In genomic region chr2:117128471-117128870, GRCh38 we compare ENCODE assay signal across 26 cellular contexts.
DNase-seq lines count a peak whose midpoint lies in the region; ATAC-seq and TF ChIP-seq lines count a peak whose summit lies in the region.
"Had no signal": no experiment of that assay in that cellular context is flagged by ENCODE, and none has a peak within 500 bp of the region (broad histone marks: within the 10 kb centered on the region; RNA-seq: fewer than 3 reads in every experiment).

No MANE protein-coding gene starts in this region.

- H4K20me1 ChIP-seq in hepatocyte (ENCODE audit: insufficient read depth, poor library complexity, severe bottlenecking): no peaks in the 10 kb centered on the region
- H4K20me1 ChIP-seq in SK-N-SH (ENCODE audit: insufficient read depth): no peaks in the 10 kb centered on the region

- no peaks in the 10 kb centered on the region for H3K9me3 Mint-ChIP-seq in Calu3 (ENCODE audit: low read depth, unreplicated experiment)
- H3K9me3 Mint-ChIP-seq in activated CD8-positive, alpha-beta memory T cell treated with anti-CD3 and anti-CD28 coated beads, Interleukin-2, amount 10 ng/mL, durations not matched to agents 7 days and 5 days (ENCODE audit: low read depth): peaks cover 8% of the 10 kb centered on the region

- no peak overlapping the region for H2BK12ac ChIP-seq in trophoblast cell (ENCODE audit: low read length)

- no peak overlapping the region for H4K8ac ChIP-seq in trophoblast cell (ENCODE audit: low read depth, low read length)

- H3K23ac ChIP-seq in trophoblast cell (ENCODE audit: low read length): no peak overlapping the region

- peak overlapping the region; percentile 66 for H2BK120ac ChIP-seq in trophoblast cell (ENCODE audit: insufficient read depth, low read length, poor library complexity)

- H3K9me3 ChIP-seq in hepatocyte (ENCODE audit: low read depth): no peaks in the 10 kb centered on the region
- H3K9me3 ChIP-seq in trophoblast cell (ENCODE audit: insufficient read depth, low read depth, low read length): no peaks in the 10 kb centered on the region
- 0 out of 2 replicates have a peak, but pooled peaks cover 2% of the 10 kb centered on the region for H3K9me3 ChIP-seq in SK-N-SH
- H3K9me3 ChIP-seq: A549, psoas muscle, tibial artery had no signal

- H3K36me3 ChIP-seq in hepatocyte (replicated peaks; ENCODE audit: insufficient read depth, low read depth) (no peaks in the 10 kb centered on the region), trophoblast cell (ENCODE audit: control insufficient read depth in 1 of 2, insufficient read depth in 2 of 2, low read length in 2 of 2) (peaks cover 2% of the 10 kb centered on the region in 2 experiments), SK-N-SH (replicated peaks in 1 of 2; ENCODE audit: control insufficient read depth in 1 of 2, insufficient read depth in 2 of 2, low read length in 1 of 2) (no peaks in the 10 kb centered on the region)
- H3K36me3 ChIP-seq: tibial artery had no signal

- peak overlapping the region; percentile 79 for H3K27ac Mint-ChIP-seq in Calu3 (ENCODE audit: unreplicated experiment)
- H3K27ac Mint-ChIP-seq in activated CD8-positive, alpha-beta memory T cell treated with anti-CD3 and anti-CD28 coated beads, Interleukin-2, amount 10 ng/mL, durations not matched to agents 7 days and 5 days: no peak overlapping the region
- H3K27ac Mint-ChIP-seq: activated CD4-positive, alpha-beta T cell treated with anti-CD3 and anti-CD28 coated beads for 36 hours; activated CD8-positive, alpha-beta T cell treated with anti-CD3 and anti-CD28 coated beads, Interleukin-2, amount 10 ng/mL, durations not matched to agents 7 days and 5 days; activated naive CD8-positive, alpha-beta T cell treated with anti-CD3 and anti-CD28 coated beads, Interleukin-2, amount 50 U/mL, for 24 hours; IgD-negative memory B cell; memory B cell; T-helper 2 cell treated with Interferon-gamma antibody and Interleukin-4, amounts not matched to agents 5 μg/mL and 100 μg/mL, for 36 hours had no signal

- H3K4me3 ChIP-seq in hepatocyte: no peak overlapping the region
- no peak overlapping the region for H3K4me3 ChIP-seq in trophoblast cell (ENCODE audit: low read depth, low read length)
- H3K4me3 ChIP-seq in SK-N-SH (ENCODE audit: low read depth in 2 of 2, low read length in 1 of 2): no peak overlapping the region
- H3K4me3 ChIP-seq: A549, psoas muscle, tibial artery had no signal

- H3K36me3 Mint-ChIP-seq in Calu3 (ENCODE audit: insufficient read depth, unreplicated experiment): peaks cover 5% of the 10 kb centered on the region
- no peaks in the 10 kb centered on the region for H3K36me3 Mint-ChIP-seq in activated CD8-positive, alpha-beta memory T cell treated with anti-CD3 and anti-CD28 coated beads, Interleukin-2, amount 10 ng/mL, durations not matched to agents 7 days and 5 days
- H3K36me3 Mint-ChIP-seq: CD4-positive, alpha-beta memory T cell; IgD-negative memory B cell; memory B cell had no signal

- H3K4me2 ChIP-seq in hepatocyte (peak overlapping the region; percentile 19), trophoblast cell (ENCODE audit: low read length) (peak overlapping the region; percentile 28), SK-N-SH (no peak overlapping the region)
- H3K4me2 ChIP-seq: A549 had no signal

- intact Hi-C loops in Calu3 (cut with micrococcal nuclease; ENCODE audit: unreplicated experiment): loop anchor here (1.0 to 5.0 kb wide), 5 partner anchors 71 to 394 kb away; no protein-coding TSS in a partner anchor

- H3K27ac ChIP-seq in hepatocyte (peak overlapping the region; percentile 81), trophoblast cell (ENCODE audit: low read depth, low read length) (peak overlapping the region; percentile 83), SK-N-SH (ENCODE audit: low read depth in 2 of 2, low read length in 1 of 2) (no peak overlapping the region)
- H3K27ac ChIP-seq: A549, psoas muscle, tibial artery had no signal

- H3K4me1 Mint-ChIP-seq in Calu3 (ENCODE audit: low read depth, unreplicated experiment): peaks cover 40% of the 10 kb centered on the region
- no peaks in the 10 kb centered on the region for H3K4me1 Mint-ChIP-seq in activated CD8-positive, alpha-beta memory T cell treated with anti-CD3 and anti-CD28 coated beads, Interleukin-2, amount 10 ng/mL, durations not matched to agents 7 days and 5 days
- H3K4me1 Mint-ChIP-seq: activated CD4-positive, alpha-beta T cell treated with anti-CD3 and anti-CD28 coated beads for 36 hours; activated naive CD8-positive, alpha-beta T cell treated with anti-CD3 and anti-CD28 coated beads, Interleukin-2, amount 50 U/mL, for 24 hours; CD4-positive, alpha-beta memory T cell; IgD-negative memory B cell; memory B cell had no signal

- TF ChIP-seq EP300 in SK-N-SH (IDR thresholded peaks at IDR 0.05; ENCODE audit: borderline replicate concordance in 1 of 2, low read depth in 1 of 2, low read length in 1 of 2): no peak

- H3K4ac ChIP-seq in trophoblast cell (ENCODE audit: low read depth, low read length): no peak overlapping the region

- no peak overlapping the region for H4K12ac ChIP-seq in trophoblast cell (ENCODE audit: low read depth, low read length)

- no peak overlapping the region for H2AFZ ChIP-seq in hepatocyte
- H2AFZ ChIP-seq in trophoblast cell (ENCODE audit: insufficient read depth, low read length, poor library complexity): no peak overlapping the region
- no peak overlapping the region for H2AFZ ChIP-seq in SK-N-SH (ENCODE audit: low read depth)

- H3K4me1 ChIP-seq in hepatocyte (ENCODE audit: insufficient read depth): peaks cover 26% of the 10 kb centered on the region
- H3K4me1 ChIP-seq in trophoblast cell (ENCODE audit: control insufficient read depth in 1 of 2, insufficient read depth in 2 of 2, low read length in 2 of 2): peaks cover 4 to 7% of the 10 kb centered on the region in 2 experiments
- H3K4me1 ChIP-seq in SK-N-SH (ENCODE audit: control insufficient read depth in 1 of 2, insufficient read depth in 2 of 2, low read depth in 1 of 2, low read length in 1 of 2): no peaks in the 10 kb centered on the region
- H3K4me1 ChIP-seq: A549, psoas muscle, tibial artery had no signal

- H2AK5ac ChIP-seq in trophoblast cell (ENCODE audit: low read length): no peak overlapping the region

- no peak overlapping the region for H3K18ac ChIP-seq in trophoblast cell (ENCODE audit: low read length)

- H3K9ac ChIP-seq in trophoblast cell (ENCODE audit: low read length): no peak overlapping the region
- H3K9ac ChIP-seq in SK-N-SH: no peak overlapping the region

- CTCF ChIA-PET in Calu3 (lab: Charles Lee): no interaction called here
- CTCF ChIA-PET in SK-N-SH (lab: Yijun Ruan, JAX): no interaction called here
- CTCF ChIA-PET in activated CD8-positive, alpha-beta memory T cell treated with anti-CD3 and anti-CD28 coated beads, Interleukin-2, amount 10 ng/mL, durations not matched to agents 7 days and 5 days (lab: Charles Lee): no interaction called here

- peak overlapping the region; percentile 10 for H3K4me3 Mint-ChIP-seq in Calu3 (ENCODE audit: low read depth, unreplicated experiment)
- no peak overlapping the region for H3K4me3 Mint-ChIP-seq in activated CD8-positive, alpha-beta memory T cell treated with anti-CD3 and anti-CD28 coated beads, Interleukin-2, amount 10 ng/mL, durations not matched to agents 7 days and 5 days
- H3K4me3 Mint-ChIP-seq: activated CD4-positive, alpha-beta T cell treated with anti-CD3 and anti-CD28 coated beads for 36 hours; activated CD8-positive, alpha-beta T cell treated with anti-CD3 and anti-CD28 coated beads, Interleukin-2, amount 10 ng/mL, durations not matched to agents 7 days and 5 days; activated naive CD8-positive, alpha-beta T cell treated with anti-CD3 and anti-CD28 coated beads, Interleukin-2, amount 50 U/mL, for 24 hours; CD4-positive, alpha-beta memory T cell; IgD-negative memory B cell; memory B cell; T-helper 2 cell treated with Interferon-gamma antibody and Interleukin-4, amounts not matched to agents 5 μg/mL and 100 μg/mL, for 36 hours had no signal

- BruUV-seq in Calu3 (replicated peaks; lab: Mats Ljungman, UMichigan): no TSS peak

- H3K79me2 ChIP-seq in hepatocyte (no peaks in the 10 kb centered on the region), trophoblast cell (ENCODE audit: control insufficient read depth, insufficient read depth, low read length, poor library complexity) (no peaks in the 10 kb centered on the region), SK-N-SH (ENCODE audit: insufficient read depth) (no peaks in the 10 kb centered on the region)

- POLR2A ChIA-PET in SK-N-SH (lab: Yijun Ruan, JAX): no interaction called here

- no peak for ATAC-seq in activated CD8-positive, alpha-beta memory T cell treated with anti-CD3 and anti-CD28 coated beads, Interleukin-2, amount 10 ng/mL, durations not matched to agents 7 days and 5 days
- ATAC-seq: A549; activated CD4-positive, alpha-beta T cell treated with anti-CD3 and anti-CD28 coated beads for 36 hours; activated CD8-positive, alpha-beta T cell treated with anti-CD3 and anti-CD28 coated beads, Interleukin-2, amount 10 ng/mL, durations not matched to agents 7 days and 5 days; activated naive CD8-positive, alpha-beta T cell treated with anti-CD3 and anti-CD28 coated beads, Interleukin-2, amount 50 U/mL, for 24 hours; left cardiac atrium; psoas muscle had no signal

- H3K14ac ChIP-seq in trophoblast cell (ENCODE audit: low read length): no peak overlapping the region

- H3K79me1 ChIP-seq in trophoblast cell (ENCODE audit: low read length): peaks cover 7% of the 10 kb centered on the region

- WGBS in hepatocyte (ENCODE audit: low lambda C conversion rate, missing lambda C conversion rate): 9% methylated on average over 1 of the region's 1 CpG
- no CpG with 5 or more reads among the region's 1 CpG for WGBS in trophoblast cell (ENCODE audit: extremely low coverage, insufficient coverage, insufficient read length)
- WGBS in SK-N-SH (ENCODE audit: low lambda C conversion rate): 0% methylated on average over 1 of the region's 1 CpG

- no peak for TF ChIP-seq CTCF in Calu3 (IDR thresholded peaks at IDR 0.05; ENCODE audit: unreplicated experiment)
- no peak for TF ChIP-seq CTCF in hepatocyte (IDR thresholded peaks at IDR 0.05; ENCODE audit: poor library complexity)
- TF ChIP-seq CTCF in SK-N-SH (IDR thresholded peaks at IDR 0.05): no peak

- H3K27me3 ChIP-seq in hepatocyte (no peaks in the 10 kb centered on the region), trophoblast cell (ENCODE audit: insufficient read depth, low read length) (no peaks in the 10 kb centered on the region), SK-N-SH (ENCODE audit: insufficient read depth) (no peaks in the 10 kb centered on the region)
- H3K27me3 ChIP-seq: tibial artery had no signal

- H4K91ac ChIP-seq in trophoblast cell (ENCODE audit: low read depth, low read length): no peak overlapping the region

- H3K9me2 ChIP-seq in hepatocyte (replicated peaks; ENCODE audit: insufficient read depth) (no peaks in the 10 kb centered on the region), SK-N-SH (no peaks in the 10 kb centered on the region)

- peak; percentile 68 for DNase-seq in Calu3
- DNase-seq in OCI-M1 (lab: John Stamatoyannopoulos, UW): peak; percentile 58
- peak; percentile 71 for DNase-seq in hepatocyte (ENCODE audit: low spot score)
- no peak for DNase-seq in trophoblast cell
- DNase-seq in kidney glomerular epithelial cell (lab: John Stamatoyannopoulos, UW): no peak
- no peak for DNase-seq in SK-N-SH
- no peak for DNase-seq in SKM-1 treated with dmso at 0.1 percent for 144 hours (lab: John Stamatoyannopoulos, UW; ENCODE audit: unreplicated experiment)
- no peak for DNase-seq in activated CD8-positive, alpha-beta memory T cell treated with anti-CD3 and anti-CD28 coated beads, Interleukin-2, amount 10 ng/mL, durations not matched to agents 7 days and 5 days
- DNase-seq: activated CD4-positive, alpha-beta T cell treated with anti-CD3 and anti-CD28 coated beads for 36 hours; activated CD8-positive, alpha-beta T cell treated with anti-CD3 and anti-CD28 coated beads, Interleukin-2, amount 10 ng/mL, durations not matched to agents 7 days and 5 days; activated gamma-delta T cell; activated naive CD8-positive, alpha-beta T cell treated with anti-CD3 and anti-CD28 coated beads, Interleukin-2, amount 50 U/mL, for 24 hours; CD4-positive, alpha-beta memory T cell; DMS53; effector CD8-positive, alpha-beta T cell; erythroblast; head of caudate nucleus; left cardiac atrium; NCI-H1417 treated with DMSO at 0.1 percent for 48 hours; NCI-H82; psoas muscle; tibial artery had no signal

- H3F3A ChIP-seq in SK-N-SH (replicated peaks; ENCODE audit: insufficient read depth): no peaks in the 10 kb centered on the region

- TF ChIP-seq RAD21 in SK-N-SH (IDR thresholded peaks at IDR 0.05; ENCODE audit: low read length): no peak

- peak overlapping the region; percentile 9 for H2BK5ac ChIP-seq in trophoblast cell (ENCODE audit: low read depth, low read length, poor library complexity)

- H3K27me3 Mint-ChIP-seq in Calu3 (ENCODE audit: unreplicated experiment): no peaks in the 10 kb centered on the region
- H3K27me3 Mint-ChIP-seq in activated CD8-positive, alpha-beta memory T cell treated with anti-CD3 and anti-CD28 coated beads, Interleukin-2, amount 10 ng/mL, durations not matched to agents 7 days and 5 days: no peaks in the 10 kb centered on the region
- H3K27me3 Mint-ChIP-seq: activated CD4-positive, alpha-beta T cell treated with anti-CD3 and anti-CD28 coated beads for 36 hours; activated naive CD8-positive, alpha-beta T cell treated with anti-CD3 and anti-CD28 coated beads, Interleukin-2, amount 50 U/mL, for 24 hours; CD4-positive, alpha-beta memory T cell; IgD-negative memory B cell; memory B cell had no signal

Comparison
In these comparisons a context has a peak if more than half of its experiments do, and no peak if none do; other contexts are left out.
1. DNase-seq: peak in Calu3 (single experiment), OCI-M1 (single experiment) and hepatocyte (single experiment); none in trophoblast cell (0 of 2), kidney glomerular epithelial cell (single experiment), SK-N-SH (single experiment), SKM-1 treated with dmso at 0.1 percent for 144 hours (single experiment) and activated CD8-positive, alpha-beta memory T cell treated with anti-CD3 and anti-CD28 coated beads, Interleukin-2, amount 10 ng/mL, durations not matched to agents 7 days and 5 days (single experiment).
2. H3K27ac ChIP-seq: peak in hepatocyte (single experiment) and trophoblast cell (single experiment); none in SK-N-SH (0 of 2).